Comparison of ENCODE assay signal across 1 cellular context in genomic region chr12:12786716-12787601, GRCh38.
A peak's percentile ranks its signal among the peaks of the same experiment; 100 is the strongest.
TF ChIP-seq lines count a peak whose summit lies in the region.

No MANE protein-coding gene starts in this region.

TF ChIP-seq in GM12878, 131 proteins besides CTCF, POLR2A, EP300 and RAD21 (continued from another document):
- TF ChIP-seq ZZZ3 (IDR thresholded peaks at IDR 0.05; ENCODE audit: control insufficient read depth, insufficient read length, low read depth) (no peak), GATAD2B (conservative IDR thresholded peaks at IDR 0.05; ENCODE audit: low read depth) (peak; percentile 49), SIN3A (IDR thresholded peaks at IDR 0.05; ENCODE audit: low read depth, low read length) (peak; percentile 73; the same call in 1 of the 2 replicates), ZNF687 (IDR thresholded peaks at IDR 0.05) (peak; percentile 96), NR2F1 (conservative IDR thresholded peaks at IDR 0.05) (peak; percentile 46; the same call in 1 of the 2 replicates)
